In genomic region chr16:66928702-66929388, GRCh38 we compare ENCODE assay signal across 1 cellular context.
TF ChIP-seq lines count a peak whose summit lies in the region.

No MANE protein-coding gene starts in this region.

TF ChIP-seq in HepG2, 621 proteins besides CTCF, POLR2A, EP300 and RAD21 (continued from another document):
- TF ChIP-seq, protein P1, sequence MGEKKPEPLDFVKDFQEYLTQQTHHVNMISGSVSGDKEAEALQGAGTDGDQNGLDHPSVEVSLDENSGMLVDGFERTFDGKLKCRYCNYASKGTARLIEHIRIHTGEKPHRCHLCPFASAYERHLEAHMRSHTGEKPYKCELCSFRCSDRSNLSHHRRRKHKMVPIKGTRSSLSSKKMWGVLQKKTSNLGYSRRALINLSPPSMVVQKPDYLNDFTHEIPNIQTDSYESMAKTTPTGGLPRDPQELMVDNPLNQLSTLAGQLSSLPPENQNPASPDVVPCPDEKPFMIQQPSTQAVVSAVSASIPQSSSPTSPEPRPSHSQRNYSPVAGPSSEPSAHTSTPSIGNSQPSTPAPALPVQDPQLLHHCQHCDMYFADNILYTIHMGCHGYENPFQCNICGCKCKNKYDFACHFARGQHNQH (CRISPR knock-in tag; IDR thresholded peaks at IDR 0.05), result peak; percentile 49; the same call in 1 of the 2 replicates
- TF ChIP-seq ZNF138 (CRISPR knock-in tag; IDR thresholded peaks at IDR 0.05; ENCODE audit: low read depth) (no peak), ZFP1 (CRISPR knock-in tag; IDR thresholded peaks at IDR 0.05) (no peak), PHB2 (IDR thresholded peaks at IDR 0.05; ENCODE audit: partially characterized antibody) (no peak), ZNF737 (CRISPR knock-in tag; IDR thresholded peaks at IDR 0.05; ENCODE audit: borderline replicate concordance) (no peak), ZNF362 (CRISPR knock-in tag; IDR thresholded peaks at IDR 0.05; ENCODE audit: borderline replicate concordance) (peak; percentile 92), RNF219 (CRISPR knock-in tag; IDR thresholded peaks at IDR 0.05) (no peak)
